Comparison of ENCODE assay signal across 25 cellular contexts in genomic region chr13:34369925-34370324, GRCh38.
"Had no signal": no experiment of that assay in that cellular context is flagged by ENCODE, and none has a peak within 500 bp of the region (broad histone marks: within the 10 kb centered on the region; RNA-seq: fewer than 3 reads in every experiment).

No MANE protein-coding gene starts in this region.

- H3K36me3 Mint-ChIP-seq: naive thymus-derived CD8-positive, alpha-beta T cell; stimulated activated naive B cell treated with anti-CD40 and anti-IgM and Interleukin-4, amounts not matched to agents 10 μg/mL and 1 μg/mL and 100 μg/mL, for 72 hours had no signal

- H3K36me3 ChIP-seq: colonic mucosa, neutrophil, right atrium auricular region, sigmoid colon, thoracic aorta, transverse colon had no signal

- H3K27ac ChIP-seq: colonic mucosa, neutrophil, right atrium auricular region, sigmoid colon, skin epidermis, thoracic aorta, transverse colon had no signal

- H3K27me3 Mint-ChIP-seq: naive thymus-derived CD8-positive, alpha-beta T cell; stimulated activated naive B cell treated with anti-CD40 and anti-IgM and Interleukin-4, amounts not matched to agents 10 μg/mL and 1 μg/mL and 100 μg/mL, for 72 hours; stimulated activated naive CD8-positive, alpha-beta T cell treated with anti-CD3 and anti-CD28 coated beads, Interleukin-15, amount 100 ng/mL, for 72 hours had no signal

- H3K27me3 ChIP-seq: colonic mucosa, neutrophil, right atrium auricular region, sigmoid colon, transverse colon had no signal

- H3K27ac Mint-ChIP-seq: endodermal cell; naive thymus-derived CD8-positive, alpha-beta T cell; stimulated activated naive B cell treated with anti-CD40 and anti-IgM and Interleukin-4, amounts not matched to agents 10 μg/mL and 1 μg/mL and 100 μg/mL, for 72 hours; stimulated activated naive CD8-positive, alpha-beta T cell treated with anti-CD3 and anti-CD28 coated beads, Interleukin-15, amount 100 ng/mL, for 72 hours had no signal

- FAIRE-seq: endothelial cell of umbilical vein had no signal

- DNase-seq: colonic mucosa; effector CD4-positive, alpha-beta T cell; endodermal cell; erythroblast; foreskin melanocyte; head of caudate nucleus; hippocampal formation; islet precursor cell; mammary epithelial cell; mucosa of descending colon; naive thymus-derived CD8-positive, alpha-beta T cell; posterior cingulate gyrus; sigmoid colon; stimulated activated CD4-positive, alpha-beta T cell treated with anti-CD3 and anti-CD28 coated beads, Interleukin-2, amount 100 ng/mL, for 24 hours; stimulated activated CD4-positive, alpha-beta T cell treated with anti-CD3 and anti-CD28 coated beads, Interleukin-4, amount 100 ng/mL, for 4 hours; stimulated activated naive B cell treated with anti-CD40 and anti-IgM and Interleukin-4, amounts not matched to agents 10 μg/mL and 1 μg/mL and 100 μg/mL, for 72 hours; stimulated activated naive CD8-positive, alpha-beta T cell treated with anti-CD3 and anti-CD28 coated beads, Interleukin-15, amount 100 ng/mL, for 72 hours; substantia nigra; transverse colon had no signal

- H3K4me1 ChIP-seq: colonic mucosa, right atrium auricular region, transverse colon had no signal

- H3K4me3 Mint-ChIP-seq: endodermal cell; naive thymus-derived CD8-positive, alpha-beta T cell; stimulated activated naive B cell treated with anti-CD40 and anti-IgM and Interleukin-4, amounts not matched to agents 10 μg/mL and 1 μg/mL and 100 μg/mL, for 72 hours; stimulated activated naive CD8-positive, alpha-beta T cell treated with anti-CD3 and anti-CD28 coated beads, Interleukin-15, amount 100 ng/mL, for 72 hours had no signal

- H3K4me1 Mint-ChIP-seq: endodermal cell; naive thymus-derived CD8-positive, alpha-beta T cell; stimulated activated naive B cell treated with anti-CD40 and anti-IgM and Interleukin-4, amounts not matched to agents 10 μg/mL and 1 μg/mL and 100 μg/mL, for 72 hours; stimulated activated naive CD8-positive, alpha-beta T cell treated with anti-CD3 and anti-CD28 coated beads, Interleukin-15, amount 100 ng/mL, for 72 hours had no signal

- H3K4me3 ChIP-seq: colonic mucosa, mucosa of descending colon, right atrium auricular region, sigmoid colon, skin epidermis, thoracic aorta, transverse colon had no signal

- H3K9me3 ChIP-seq: colonic mucosa, neutrophil, sigmoid colon, thoracic aorta, transverse colon had no signal

- ATAC-seq: left lobe of liver; mucosa of descending colon; naive thymus-derived CD8-positive, alpha-beta T cell; stimulated activated naive B cell treated with anti-CD40 and anti-IgM and Interleukin-4, amounts not matched to agents 10 μg/mL and 1 μg/mL and 100 μg/mL, for 72 hours; stimulated activated naive CD8-positive, alpha-beta T cell treated with anti-CD3 and anti-CD28 coated beads, Interleukin-15, amount 100 ng/mL, for 72 hours had no signal
